21 cellular contexts compared by ENCODE assay signal in genomic region chr7:134350682-134351081, GRCh38. TPM values are rescaled to one million over a fixed set of nuclear protein-coding genes. Genes with fewer than 3 reads are reported as not detected.
DNase-seq lines count a peak whose midpoint lies in the region; ATAC-seq, FAIRE-seq and TF ChIP-seq lines count a peak whose summit lies in the region.
"Had no signal": no experiment of that assay in that cellular context is flagged by ENCODE, and none has a peak within 500 bp of the region (broad histone marks: within the 10 kb centered on the region; RNA-seq: fewer than 3 reads in every experiment).

No MANE protein-coding gene starts in this region.

- no peaks in the 10 kb centered on the region for H3K4me1 Mint-ChIP-seq in activated naive CD4-positive, alpha-beta T cell treated with anti-CD3 and anti-CD28 coated beads, Interleukin-2, amount 10 ng/mL, durations not matched to agents 7 days and 5 days
- peaks cover 8% of the 10 kb centered on the region for H3K4me1 Mint-ChIP-seq in stimulated activated memory B cell treated with anti-CD40 and anti-IgM and Interleukin-4, amounts not matched to agents 10 μg/mL and 1 μg/mL and 100 μg/mL, for 72 hours

- no peak for TF ChIP-seq POLR2A in H1 (IDR thresholded peaks at IDR 0.05; ENCODE audit: control extremely low read depth in 1 of 2, low read depth in 2 of 2, low read length in 2 of 2)

- no peaks in the 10 kb centered on the region for H3K79me1 ChIP-seq in H1 (ENCODE audit: low read depth, low read length)

- peak; percentile 52 to 56 for ATAC-seq in activated naive CD4-positive, alpha-beta T cell treated with anti-CD3 and anti-CD28 coated beads, Interleukin-2, amount 50 U/mL, for 72 hours
- peak; percentile 82 for ATAC-seq in stimulated activated memory B cell treated with anti-CD40 and anti-IgM and Interleukin-4, amounts not matched to agents 10 μg/mL and 1 μg/mL and 100 μg/mL, for 72 hours
- ATAC-seq in GM19035 (IDR thresholded peaks at IDR 0.05; ENCODE audit: unreplicated experiment): no peak
- ATAC-seq in GM18867 (IDR thresholded peaks at IDR 0.05; ENCODE audit: unreplicated experiment): no peak
- ATAC-seq: A549, Right ventricle myocardium inferior, SK-N-SH treated with all-trans-retinoic acid at 6 μM for 48 hours had no signal

- no peak overlapping the region for H2BK15ac ChIP-seq in H1 (ENCODE audit: low read length)

- no peak overlapping the region for H4K5ac ChIP-seq in H1 (ENCODE audit: insufficient read length, low read depth, low read length)

- no peak overlapping the region for H3K27ac Mint-ChIP-seq in activated naive CD4-positive, alpha-beta T cell treated with anti-CD3 and anti-CD28 coated beads, Interleukin-2, amount 50 U/mL, for 72 hours
- no peak overlapping the region for H3K27ac Mint-ChIP-seq in activated naive CD4-positive, alpha-beta T cell treated with anti-CD3 and anti-CD28 coated beads, Interleukin-2, amount 10 ng/mL, durations not matched to agents 7 days and 5 days
- H3K27ac Mint-ChIP-seq in stimulated activated memory B cell treated with anti-CD40 and anti-IgM and Interleukin-4, amounts not matched to agents 10 μg/mL and 1 μg/mL and 100 μg/mL, for 72 hours: no peak overlapping the region

- H3K23me2 ChIP-seq in H1 (ENCODE audit: low read depth, low read length): peaks cover 2% of the 10 kb centered on the region; the same call in 1 of the 2 replicates

- TF ChIP-seq EP300 in H1 (IDR thresholded peaks at IDR 0.05; ENCODE audit: borderline replicate concordance in 1 of 2, low read depth in 2 of 2, low read length in 2 of 2): no peak

- no peak overlapping the region for H3K56ac ChIP-seq in H1 (replicated peaks; ENCODE audit: insufficient read length, low read depth, low read length)

- DNase-seq in activated naive CD4-positive, alpha-beta T cell treated with anti-CD3 and anti-CD28 coated beads, Interleukin-2, amount 50 U/mL, for 72 hours (ENCODE audit: low spot score in 2 of 2): no peak
- DNase-seq in activated naive CD4-positive, alpha-beta T cell treated with anti-CD3 and anti-CD28 coated beads, Interleukin-2, amount 10 ng/mL, durations not matched to agents 7 days and 5 days: no peak
- peak; percentile 74 for DNase-seq in NCI-H526 treated with DMSO at 0.1 percent for 48 hours (lab: John Stamatoyannopoulos, UW)
- DNase-seq in H1 (ENCODE audit: low read depth in 1 of 2, low spot score in 2 of 2): no peak
- no peak for DNase-seq in NCI-H446 (lab: John Stamatoyannopoulos, UW)
- DNase-seq: Caco-2; GOT3; KBM-7; NCI-H187 treated with DMSO at 0.1 percent for 48 hours; NCI-H2171; NCI-H510A; NK-92 treated with Interleukin-12 subunit alpha and Interleukin-12 subunit beta, amount 100 ng/mL, for 24 hours had no signal

- POLR2A ChIA-PET in H1 (lab: Charles Lee; ENCODE audit: partially characterized antibody): no interaction called here

- no peak overlapping the region for H4K91ac ChIP-seq in H1 (replicated peaks; ENCODE audit: insufficient read length, low read length)

- H2BK20ac ChIP-seq in H1 (ENCODE audit: low read length): no peak overlapping the region

- CTCF ChIA-PET in activated naive CD4-positive, alpha-beta T cell treated with anti-CD3 and anti-CD28 coated beads, Interleukin-2, amount 10 ng/mL, durations not matched to agents 7 days and 5 days (lab: Charles Lee): no interaction called here
- CTCF ChIA-PET in H1 (lab: Charles Lee; ENCODE audit: partially characterized antibody): interaction anchor here (0.7 to 2.2 kb wide), 2 partner anchors 22 to 210 kb away, joined by 3 to 6 read pairs; no protein-coding TSS in a partner anchor

- TF ChIP-seq CTCF in H1 (IDR thresholded peaks at IDR 0.05; ENCODE audit: control extremely low read depth in 1 of 3, insufficient read depth in 1 of 3, low read depth in 1 of 3, low read length in 3 of 3): no peak

- no peak overlapping the region for H3K23ac ChIP-seq in H1 (ENCODE audit: insufficient read length)

- H3K9me3 Mint-ChIP-seq in activated naive CD4-positive, alpha-beta T cell treated with anti-CD3 and anti-CD28 coated beads, Interleukin-2, amount 50 U/mL, for 72 hours: no peaks in the 10 kb centered on the region
- no peaks in the 10 kb centered on the region for H3K9me3 Mint-ChIP-seq in activated naive CD4-positive, alpha-beta T cell treated with anti-CD3 and anti-CD28 coated beads, Interleukin-2, amount 10 ng/mL, durations not matched to agents 7 days and 5 days
- no peaks in the 10 kb centered on the region for H3K9me3 Mint-ChIP-seq in stimulated activated memory B cell treated with anti-CD40 and anti-IgM and Interleukin-4, amounts not matched to agents 10 μg/mL and 1 μg/mL and 100 μg/mL, for 72 hours

- no peak overlapping the region for H3K4ac ChIP-seq in H1 (replicated peaks; ENCODE audit: insufficient read length, low read depth, low read length)

- no peak overlapping the region for H3K9ac ChIP-seq in H1 (replicated peaks in 1 of 4; ENCODE audit: extremely low read depth in 1 of 4, low read depth in 3 of 4, low read length in 3 of 4)

- H4K20me1 ChIP-seq in H1 (replicated peaks in 1 of 2; ENCODE audit: control insufficient read depth in 1 of 2, insufficient read depth in 2 of 2, low read length in 2 of 2): no peaks in the 10 kb centered on the region

- no peaks in the 10 kb centered on the region for H3K79me2 ChIP-seq in H1 (ENCODE audit: control insufficient read depth in 1 of 2, insufficient read depth in 2 of 2, low read length in 2 of 2)

- H3K27ac ChIP-seq in H1 (ENCODE audit: low read depth, low read length): no peak overlapping the region
- H3K27ac ChIP-seq: A549 had no signal

- H2BK12ac ChIP-seq in H1 (ENCODE audit: low read depth, low read length): no peak overlapping the region

- H3K9me3 ChIP-seq in H1 (ENCODE audit: insufficient read depth in 2 of 2, low read depth in 1 of 2, low read length in 1 of 2): no peaks in the 10 kb centered on the region
- H3K9me3 ChIP-seq: A549, Caco-2 had no signal

- H3K27me3 ChIP-seq in H1 (replicated peaks in 1 of 4; ENCODE audit: control insufficient read depth in 3 of 4, extremely low read depth in 1 of 4, insufficient read depth in 3 of 4, low read length in 3 of 4): no peaks in the 10 kb centered on the region

- peak overlapping the region; percentile 49 for H2AFZ ChIP-seq in H1 (ENCODE audit: low read length)

- H2BK120ac ChIP-seq in H1 (replicated peaks; ENCODE audit: low read depth, low read length): no peak overlapping the region

- no peaks in the 10 kb centered on the region for H3K36me3 ChIP-seq in H1 (ENCODE audit: control insufficient read depth in 2 of 4, insufficient read depth in 4 of 4, low read length in 3 of 4)

- TF ChIP-seq RAD21 in H1 (IDR thresholded peaks at IDR 0.05 in 1 of 2, conservative IDR thresholded peaks at IDR 0.05 in 1 of 2; ENCODE audit: low read depth in 2 of 2, low read length in 2 of 2): no peak

- no peak overlapping the region for H3K14ac ChIP-seq in H1 (ENCODE audit: insufficient read length)

- H3K4me1 ChIP-seq in H1 (replicated peaks in 1 of 4; ENCODE audit: control insufficient read depth in 3 of 4, insufficient read depth in 4 of 4, low read length in 3 of 4): no peaks in the 10 kb centered on the region
- H3K4me1 ChIP-seq: Caco-2 had no signal

- H2AK5ac ChIP-seq in H1 (ENCODE audit: low read depth, low read length): no peak overlapping the region

- no peaks in the 10 kb centered on the region for H3K36me3 Mint-ChIP-seq in activated naive CD4-positive, alpha-beta T cell treated with anti-CD3 and anti-CD28 coated beads, Interleukin-2, amount 50 U/mL, for 72 hours
- H3K36me3 Mint-ChIP-seq in activated naive CD4-positive, alpha-beta T cell treated with anti-CD3 and anti-CD28 coated beads, Interleukin-2, amount 10 ng/mL, durations not matched to agents 7 days and 5 days: no peaks in the 10 kb centered on the region
- H3K36me3 Mint-ChIP-seq in stimulated activated memory B cell treated with anti-CD40 and anti-IgM and Interleukin-4, amounts not matched to agents 10 μg/mL and 1 μg/mL and 100 μg/mL, for 72 hours: no peaks in the 10 kb centered on the region
- H3K36me3 Mint-ChIP-seq: CD14-positive monocyte had no signal

- no peak overlapping the region for H3K4me3 Mint-ChIP-seq in activated naive CD4-positive, alpha-beta T cell treated with anti-CD3 and anti-CD28 coated beads, Interleukin-2, amount 10 ng/mL, durations not matched to agents 7 days and 5 days
- no peak overlapping the region for H3K4me3 Mint-ChIP-seq in stimulated activated memory B cell treated with anti-CD40 and anti-IgM and Interleukin-4, amounts not matched to agents 10 μg/mL and 1 μg/mL and 100 μg/mL, for 72 hours
- H3K4me3 Mint-ChIP-seq: CD14-positive monocyte had no signal

- no peak for FAIRE-seq in H1 (lab: Jason Lieb, UNC)
- FAIRE-seq: GM12892, HTR-8/SVneo had no signal

- H2BK5ac ChIP-seq in H1 (ENCODE audit: low read depth, low read length): no peak overlapping the region

- no peak overlapping the region for H3K4me2 ChIP-seq in H1 (ENCODE audit: insufficient read depth in 1 of 2, low read depth in 2 of 2, low read length in 2 of 2)
- H3K4me2 ChIP-seq: A549 had no signal

- 84% methylated on average over 1 of the region's 1 CpG; no CpG with 5 or more reads in 1 of the 2 experiments for WGBS in H1 (ENCODE audit: extremely low coverage in 1 of 2, insufficient coverage in 1 of 2, insufficient read length in 1 of 2, insufficient replicate concordance in 2 of 2, low coverage in 1 of 2, low lambda C conversion rate in 2 of 2, missing lambda C conversion rate in 1 of 2), 2 experiments

- H4K8ac ChIP-seq in H1 (ENCODE audit: extremely low read depth, insufficient read depth, low read length): no peak overlapping the region

- H3K27me3 Mint-ChIP-seq in activated naive CD4-positive, alpha-beta T cell treated with anti-CD3 and anti-CD28 coated beads, Interleukin-2, amount 10 ng/mL, durations not matched to agents 7 days and 5 days: peaks cover 8% of the 10 kb centered on the region
- H3K27me3 Mint-ChIP-seq in stimulated activated memory B cell treated with anti-CD40 and anti-IgM and Interleukin-4, amounts not matched to agents 10 μg/mL and 1 μg/mL and 100 μg/mL, for 72 hours: peaks cover 28% of the 10 kb centered on the region

- H3K18ac ChIP-seq in H1 (ENCODE audit: extremely low read depth, low read length): no peak overlapping the region

- H3K4me3 ChIP-seq in H1 (ENCODE audit: extremely low read depth in 1 of 4, insufficient read depth in 2 of 4, low read depth in 3 of 4, low read length in 4 of 4): no peak overlapping the region
- H3K4me3 ChIP-seq: A549 had no signal

RNA-seq across cellular contexts. Expression of gene SLC35B4, which starts 34.0 kb away (rescaled TPM):
- total RNA-seq in activated naive CD4-positive, alpha-beta T cell treated with anti-CD3 and anti-CD28 coated beads, Interleukin-2, amount 50 U/mL, for 72 hours: 10 to 100 TPM in 1 of 2 donors, 1 to 10 TPM in 1; 6.4 to 15.4 TPM
- 34.6 and 41.5 TPM in 2 replicates for total RNA-seq in H1 (2021; fragmentation: NEBNext Ultra II Directional; extraction: Animal tissue kit (Norgen Biotek cat#: 25700))
- 25.8 and 28.9 TPM in 2 replicates for polyA plus RNA-seq in H1 (2011; rRNA removed)
- 25.7 TPM for polyA plus RNA-seq in H1 (2011; cell fraction: cytosol; rRNA removed)
- 33.9 TPM for polyA plus RNA-seq in H1 (2011; cell fraction: nucleus; rRNA removed)
- polyA plus RNA-seq in H1 (2012, experiment 1 of 2): 18.5 to 25.6 TPM (median 20.7 TPM) in 4 replicates
- polyA plus RNA-seq in H1 (2012, experiment 2 of 2): 4.4 TPM
- 39.3 TPM for polyA plus RNA-seq in H1 (2013, experiment 1 of 2)
- polyA plus RNA-seq in H1 (2013, experiment 2 of 2): 46.4 TPM
- 75.3 and 80.9 TPM in 2 replicates for polyA minus RNA-seq in H1 (2011; rRNA and poly(A)+ RNA removed)
- 32.2 TPM for polyA minus RNA-seq in H1 (2011; cell fraction: cytosol; rRNA and poly(A)+ RNA removed)
- 40.6 TPM for polyA minus RNA-seq in H1 (2011; cell fraction: nucleus; rRNA and poly(A)+ RNA removed)

Comparison
In these comparisons a context has a peak if more than half of its experiments do, and no peak if none do; other contexts are left out.
1. ATAC-seq: peak in activated naive CD4-positive, alpha-beta T cell treated with anti-CD3 and anti-CD28 coated beads, Interleukin-2, amount 50 U/mL, for 72 hours (2 of 2) and stimulated activated memory B cell treated with anti-CD40 and anti-IgM and Interleukin-4, amounts not matched to agents 10 μg/mL and 1 μg/mL and 100 μg/mL, for 72 hours (single experiment); none in GM19035 (single experiment) and GM18867 (single experiment).